ENCODE assay signal across 27 cellular contexts in genomic region chr9:95721132-95721531, GRCh38.
A peak's percentile ranks its signal among the peaks of the same experiment; 100 is the strongest.
DNase-seq lines count a peak whose midpoint lies in the region; ATAC-seq, FAIRE-seq and TF ChIP-seq lines count a peak whose summit lies in the region.
"Had no signal": no experiment of that assay in that cellular context is flagged by ENCODE, and none has a peak within 500 bp of the region (broad histone marks: within the 10 kb centered on the region; RNA-seq: fewer than 3 reads in every experiment).

No MANE protein-coding gene starts in this region.

- H3K9me3 Mint-ChIP-seq in nephron, result peaks cover 7% of the 10 kb centered on the region
- H3K9me3 Mint-ChIP-seq in activated T-helper 1 cell treated with anti-CD3 and anti-CD28 coated beads, Interleukin-12 subunit alpha, Interleukin-12 subunit beta, Interleukin-2, Interleukin-4 antibody, amounts not matched to agents 30 ng/mL and 10 ng/mL and 1 ng/mL, durations not matched to agents 14 hours and 24 hours and 36 hours, result peaks cover 61% of the 10 kb centered on the region

- H3K36me3 Mint-ChIP-seq in nephron (ENCODE audit: low read depth), result no peaks in the 10 kb centered on the region
- H3K36me3 Mint-ChIP-seq in activated T-helper 1 cell treated with anti-CD3 and anti-CD28 coated beads, Interleukin-12 subunit alpha, Interleukin-12 subunit beta, Interleukin-2, Interleukin-4 antibody, amounts not matched to agents 30 ng/mL and 10 ng/mL and 1 ng/mL, durations not matched to agents 14 hours and 24 hours and 36 hours (ENCODE audit: low read depth), result peaks cover 12% of the 10 kb centered on the region
- H3K36me3 Mint-ChIP-seq: neural progenitor cell had no signal

- DNase-seq in DMS53 (lab: John Stamatoyannopoulos, UW) (peak; percentile 9), DMS53 treated with DMSO at 0.1 percent for 48 hours (lab: John Stamatoyannopoulos, UW; ENCODE audit: unreplicated experiment) (no peak), NCI-H1092 (lab: John Stamatoyannopoulos, UW) (peak; percentile 33), head of caudate nucleus (no peak), left cardiac atrium (no peak)
- no peak for DNase-seq in activated T-helper 1 cell treated with anti-CD3 and anti-CD28 coated beads, Interleukin-12 subunit alpha, Interleukin-12 subunit beta, Interleukin-2, Interleukin-4 antibody, amounts not matched to agents 30 ng/mL and 10 ng/mL and 1 ng/mL, durations not matched to agents 14 hours and 24 hours and 36 hours (ENCODE audit: low spot score)
- DNase-seq: 8988T; activated CD4-positive, alpha-beta T cell treated with anti-CD3 and anti-CD28 coated beads, Interleukin-2, amount 50 U/mL, for 4 hours; activated CD8-positive, alpha-beta memory T cell treated with anti-CD3 and anti-CD28 coated beads, Interleukin-2, amount 10 ng/mL, durations not matched to agents 7 days and 5 days; activated T-cell treated with anti-CD3 and anti-CD28 coated beads, Interleukin-2, amount 50 U/mL, for 48 hours; dorsolateral prefrontal cortex; gastrocnemius medialis; hypothalamus; KG1; left ventricle myocardium inferior; mesenchymal stem cell; NCI-H2171 treated with DMSO at 0.1 percent for 48 hours; NCI-H524; pancreas; PC-9; stimulated activated naive CD8-positive, alpha-beta T cell treated with anti-CD3 and anti-CD28 coated beads, Interleukin-15, Interleukin-2, amounts not matched to agents 100 U/mL and 50 U/mL, for 24 hours had no signal

- intact Hi-C loops in head of caudate nucleus (cut with DNase I), result no loop called here
- intact Hi-C loops in activated T-helper 1 cell treated with anti-CD3 and anti-CD28 coated beads, Interleukin-12 subunit alpha, Interleukin-12 subunit beta, Interleukin-2, Interleukin-4 antibody, amounts not matched to agents 30 ng/mL and 10 ng/mL and 1 ng/mL, durations not matched to agents 14 hours and 24 hours and 36 hours (cut with micrococcal nuclease), result loop anchor here (5.0 to 10.0 kb wide), 4 partner anchors 86 to 994 kb away; partner anchors contain the start of genes AOPEP and FANCC
- intact Hi-C loops in left cardiac atrium (cut with DNase I), result loop anchor here in 1 of 2 donors (10.0 kb wide), 2 partner anchors 164 to 344 kb away; no protein-coding TSS in a partner anchor

- FAIRE-seq in colon (lab: Jason Lieb, UNC), result peak; percentile 49
- FAIRE-seq: GM12891, pancreas, urothelium cell line had no signal

- no peaks in the 10 kb centered on the region for H3K27me3 Mint-ChIP-seq in nephron (ENCODE audit: low read depth)
- H3K27me3 Mint-ChIP-seq in activated T-helper 1 cell treated with anti-CD3 and anti-CD28 coated beads, Interleukin-12 subunit alpha, Interleukin-12 subunit beta, Interleukin-2, Interleukin-4 antibody, amounts not matched to agents 30 ng/mL and 10 ng/mL and 1 ng/mL, durations not matched to agents 14 hours and 24 hours and 36 hours (ENCODE audit: insufficient read depth), result peaks cover 18% of the 10 kb centered on the region

- no peak overlapping the region for H3K4me3 Mint-ChIP-seq in nephron
- no peak overlapping the region for H3K4me3 Mint-ChIP-seq in activated T-helper 1 cell treated with anti-CD3 and anti-CD28 coated beads, Interleukin-12 subunit alpha, Interleukin-12 subunit beta, Interleukin-2, Interleukin-4 antibody, amounts not matched to agents 30 ng/mL and 10 ng/mL and 1 ng/mL, durations not matched to agents 14 hours and 24 hours and 36 hours
- H3K4me3 Mint-ChIP-seq: activated CD8-positive, alpha-beta memory T cell treated with anti-CD3 and anti-CD28 coated beads, Interleukin-2, amount 10 ng/mL, durations not matched to agents 7 days and 5 days; neural progenitor cell; T-helper 1 cell treated with Interleukin-12 subunit alpha and Interleukin-12 subunit beta and Interleukin-4 antibody, amounts not matched to agents 30 μg/mL and 1 μg/mL, for 36 hours had no signal

- ATAC-seq in left cardiac atrium, result no peak
- ATAC-seq: activated CD8-positive, alpha-beta memory T cell treated with anti-CD3 and anti-CD28 coated beads, Interleukin-2, amount 10 ng/mL, durations not matched to agents 7 days and 5 days; gastrocnemius medialis; pancreas; stimulated activated naive CD8-positive, alpha-beta T cell treated with anti-CD3 and anti-CD28 coated beads, Interleukin-15, Interleukin-2, amounts not matched to agents 100 U/mL and 50 U/mL, for 24 hours had no signal

- TF ChIP-seq CTCF in nephron (IDR thresholded peaks at IDR 0.05; ENCODE audit: unreplicated experiment in 3 of 3), result no peak

- peak overlapping the region; percentile 45 to 67 (median 45) for H3K27ac Mint-ChIP-seq in nephron
- H3K27ac Mint-ChIP-seq in activated T-helper 1 cell treated with anti-CD3 and anti-CD28 coated beads, Interleukin-12 subunit alpha, Interleukin-12 subunit beta, Interleukin-2, Interleukin-4 antibody, amounts not matched to agents 30 ng/mL and 10 ng/mL and 1 ng/mL, durations not matched to agents 14 hours and 24 hours and 36 hours, result no peak overlapping the region
- H3K27ac Mint-ChIP-seq: activated CD8-positive, alpha-beta memory T cell treated with anti-CD3 and anti-CD28 coated beads, Interleukin-2, amount 10 ng/mL, durations not matched to agents 7 days and 5 days; neural progenitor cell; T-helper 1 cell treated with Interleukin-12 subunit alpha and Interleukin-12 subunit beta and Interleukin-4 antibody, amounts not matched to agents 30 μg/mL and 1 μg/mL, for 36 hours had no signal

- peaks cover 29% of the 10 kb centered on the region for H3K4me1 Mint-ChIP-seq in nephron
- peaks cover 32% of the 10 kb centered on the region for H3K4me1 Mint-ChIP-seq in activated T-helper 1 cell treated with anti-CD3 and anti-CD28 coated beads, Interleukin-12 subunit alpha, Interleukin-12 subunit beta, Interleukin-2, Interleukin-4 antibody, amounts not matched to agents 30 ng/mL and 10 ng/mL and 1 ng/mL, durations not matched to agents 14 hours and 24 hours and 36 hours (ENCODE audit: low read depth)
- H3K4me1 Mint-ChIP-seq: neural progenitor cell had no signal

Comparison
In these comparisons a context has a peak if more than half of its experiments do, and no peak if none do; other contexts are left out.
1. DNase-seq: peak in DMS53 (single experiment) and NCI-H1092 (single experiment); none in DMS53 treated with DMSO at 0.1 percent for 48 hours (single experiment), head of caudate nucleus (0 of 42), activated T-helper 1 cell treated with anti-CD3 and anti-CD28 coated beads, Interleukin-12 subunit alpha, Interleukin-12 subunit beta, Interleukin-2, Interleukin-4 antibody, amounts not matched to agents 30 ng/mL and 10 ng/mL and 1 ng/mL, durations not matched to agents 14 hours and 24 hours and 36 hours (single experiment) and left cardiac atrium (single experiment).